Comparison of ENCODE assay signal across 9 cellular contexts in genomic region chr11:10322401-10322800, GRCh38. TPM values are rescaled to one million over a fixed set of nuclear protein-coding genes. Genes with fewer than 3 reads are reported as not detected.
DNase-seq lines count a peak whose midpoint lies in the region; ATAC-seq and TF ChIP-seq lines count a peak whose summit lies in the region.
"Had no signal": no experiment of that assay in that cellular context is flagged by ENCODE, and none has a peak within 500 bp of the region (broad histone marks: within the 10 kb centered on the region; RNA-seq: fewer than 3 reads in every experiment).

No MANE protein-coding gene starts in this region.

- peak overlapping the region; percentile 62 for H2BK5ac ChIP-seq in IMR-90 (ENCODE audit: low read depth, low read length, poor library complexity, severe bottlenecking)

- H2AK9ac ChIP-seq in IMR-90 (replicated peaks; ENCODE audit: low read depth, low read length, poor library complexity), result no peak overlapping the region

- peak overlapping the region; percentile 77; the same call in 1 of the 2 replicates for H3K14ac ChIP-seq in IMR-90 (replicated peaks; ENCODE audit: low read depth, low read length)

- H3K27me3 Mint-ChIP-seq in WTC11 (ENCODE audit: low read depth) (no peaks in the 10 kb centered on the region; the same call in 1 of the 2 replicates), glutamatergic neuron (ENCODE audit: unreplicated experiment) (no peaks in the 10 kb centered on the region)

- intact Hi-C loops in IMR-90 (cut with micrococcal nuclease), result loop anchor here (2.0 to 10.0 kb wide), 3 partner anchors 202 to 708 kb away; no protein-coding TSS in a partner anchor

- CTCF ChIA-PET in IMR-90 (lab: Yijun Ruan, JAX), result no interaction called here
- CTCF ChIA-PET in WTC11 (lab: Charles Lee), result interaction anchor here (1.3 to 2.1 kb wide), 3 partner anchors 14 to 29 kb away, joined by 3 to 5 read pairs (median 5); no protein-coding TSS in a partner anchor

- TF ChIP-seq CTCF in IMR-90 (conservative IDR thresholded peaks at IDR 0.05; ENCODE audit: low read depth, low read length), result no peak
- no peak for TF ChIP-seq CTCF in WTC11 (IDR thresholded peaks at IDR 0.05)
- no peak for TF ChIP-seq CTCF in fibroblast of pulmonary artery (IDR thresholded peaks at IDR 0.05; ENCODE audit: low read length, missing control alignments)
- TF ChIP-seq CTCF in glutamatergic neuron (IDR thresholded peaks at IDR 0.05; ENCODE audit: partially characterized antibody, unreplicated experiment), result no peak

- H3K36me3 ChIP-seq in IMR-90 (ENCODE audit: control insufficient read depth, insufficient read depth, low read length), result no peaks in the 10 kb centered on the region
- H3K36me3 ChIP-seq in skeletal muscle tissue (ENCODE audit: control insufficient read depth in 3 of 3, insufficient read depth in 3 of 3, low read length in 3 of 3), result no peaks in the 10 kb centered on the region

- no peak overlapping the region for H3K4me3 Mint-ChIP-seq in WTC11
- no peak overlapping the region for H3K4me3 Mint-ChIP-seq in glutamatergic neuron (ENCODE audit: unreplicated experiment)

- H4K20me1 ChIP-seq in IMR-90 (ENCODE audit: insufficient read depth, low read length), result no peaks in the 10 kb centered on the region

- H2BK15ac ChIP-seq in IMR-90 (ENCODE audit: low read depth, low read length), result peak overlapping the region; percentile 69; the same call in 1 of the 3 replicates

- peak overlapping the region; percentile 64 to 85 for H4K8ac ChIP-seq in IMR-90 (ENCODE audit: low read depth in 2 of 2, low read length in 2 of 2)

- dilution Hi-C loops in IMR-90 (cut with HindIII; ENCODE audit: low sequenced_read_pairs, unreplicated experiment), result no loop called here

- H3K27ac Mint-ChIP-seq in WTC11, result peak overlapping the region; percentile 47; the same call in 1 of the 2 replicates
- H3K27ac Mint-ChIP-seq in glutamatergic neuron (ENCODE audit: unreplicated experiment), result no peak overlapping the region

- H3K4me1 ChIP-seq in IMR-90 (ENCODE audit: control insufficient read depth, insufficient read depth, low read length) (peaks cover 40% of the 10 kb centered on the region), skeletal muscle tissue (ENCODE audit: control insufficient read depth in 3 of 3, insufficient read depth in 3 of 3, low read length in 3 of 3) (peaks cover 5 to 27% (median 24%) of the 10 kb centered on the region in 3 donors)

- no peak for TF ChIP-seq RAD21 in IMR-90 (IDR thresholded peaks at IDR 0.05; ENCODE audit: low read length)

- DNase-seq in IMR-90, result no peak
- DNase-seq in WTC11 (ENCODE audit: low spot score), result no peak
- peak; percentile 14 for DNase-seq in fibroblast of pulmonary artery (ENCODE audit: low read depth)
- no peak for DNase-seq in glutamatergic neuron
- DNase-seq in stimulated activated CD4-positive, alpha-beta T cell treated with anti-CD3 and anti-CD28 coated beads, Interleukin-4, amount 100 ng/mL, for 4 hours, result no peak
- DNase-seq: activated CD4-positive, alpha-beta T cell treated with anti-CD3 and anti-CD28 coated beads, Interleukin-2, amount 50 U/mL, for 1 hour; NCI-H187 treated with DMSO at 0.1 percent for 48 hours had no signal

- H3K9me1 ChIP-seq in IMR-90 (ENCODE audit: insufficient read depth, low read length), result peaks cover 24% of the 10 kb centered on the region

- peak overlapping the region; percentile 41 for H3K9ac ChIP-seq in IMR-90 (ENCODE audit: low read depth, low read length)
- H3K9ac ChIP-seq in skeletal muscle tissue (ENCODE audit: low read depth in 1 of 3, low read length in 3 of 3), result no peak overlapping the region

- peak overlapping the region; percentile 91 for H2BK120ac ChIP-seq in IMR-90 (ENCODE audit: low read depth, low read length)

- TF ChIP-seq POLR2A in IMR-90 (IDR thresholded peaks at IDR 0.05; ENCODE audit: low read depth, low read length), result no peak

- no peaks in the 10 kb centered on the region; the same call in 1 of the 2 replicates for H3K36me3 Mint-ChIP-seq in WTC11
- H3K36me3 Mint-ChIP-seq in glutamatergic neuron (ENCODE audit: unreplicated experiment), result no peaks in the 10 kb centered on the region

- peak overlapping the region; percentile 42; the same call in 1 of the 2 replicates for H3K56ac ChIP-seq in IMR-90 (ENCODE audit: extremely low read depth, insufficient read depth, low read length)

- peaks cover 0 to 14% of the 10 kb centered on the region in 2 experiments; a peak in 2 of 4 replicates for H3K79me1 ChIP-seq in IMR-90 (ENCODE audit: low read depth in 1 of 2, low read length in 2 of 2)

- no peaks in the 10 kb centered on the region for H3K9me3 ChIP-seq in IMR-90 (ENCODE audit: control insufficient read depth, insufficient read depth, low read length)
- no peaks in the 10 kb centered on the region for H3K9me3 ChIP-seq in skeletal muscle tissue (ENCODE audit: control insufficient read depth in 3 of 3, low read length in 3 of 3)

- H3K4me1 Mint-ChIP-seq in WTC11 (peaks cover 66% of the 10 kb centered on the region), glutamatergic neuron (ENCODE audit: low read depth, unreplicated experiment) (peaks cover 2% of the 10 kb centered on the region)

- H3K27me3 ChIP-seq in IMR-90 (ENCODE audit: control insufficient read depth, insufficient read depth, low read length), result no peaks in the 10 kb centered on the region
- no peaks in the 10 kb centered on the region for H3K27me3 ChIP-seq in skeletal muscle tissue (ENCODE audit: control insufficient read depth in 3 of 3, insufficient read depth in 3 of 3, low read length in 3 of 3)

- H3K4me2 ChIP-seq in IMR-90 (ENCODE audit: low read depth, low read length), result no peak overlapping the region

- H3K18ac ChIP-seq in IMR-90 (ENCODE audit: low read depth, low read length), result peak overlapping the region; percentile 89

- H3K27ac ChIP-seq in IMR-90 (ENCODE audit: insufficient read depth, low read length), result peak overlapping the region; percentile 68
- H3K27ac ChIP-seq in skeletal muscle tissue (ENCODE audit: low read depth, low read length), result peak overlapping the region; percentile 3

- H4K5ac ChIP-seq in IMR-90 (ENCODE audit: low read depth, low read length), result peak overlapping the region; percentile 82

- H3K4ac ChIP-seq in IMR-90 (ENCODE audit: low read depth, low read length), result peak overlapping the region; percentile 91

- WGBS in IMR-90 (ENCODE audit: extremely low coverage in 2 of 2, insufficient read length in 1 of 2), 2 experiments, result 69% methylated on average over 2 of the region's 2 CpGs; no CpG with 5 or more reads in 1 of the 2 experiments

- peaks cover 7% of the 10 kb centered on the region for H3K9me3 Mint-ChIP-seq in WTC11
- H3K9me3 Mint-ChIP-seq in glutamatergic neuron (ENCODE audit: unreplicated experiment), result no peaks in the 10 kb centered on the region

- peak overlapping the region; percentile 4 for H2AFZ ChIP-seq in IMR-90 (replicated peaks; ENCODE audit: low read length, poor library complexity)

- peak overlapping the region; percentile 90 for H3K23ac ChIP-seq in IMR-90 (ENCODE audit: low read depth, low read length)

- H2BK20ac ChIP-seq in IMR-90 (ENCODE audit: low read depth, low read length), result peak overlapping the region; percentile 89

- POLR2A ChIA-PET in IMR-90 (lab: Charles Lee; ENCODE audit: unreplicated experiment) (no interaction called here), WTC11 (lab: Charles Lee) (interaction anchor here (0.7 kb wide), 1 partner anchor 16 kb away, joined by 4 read pairs; no protein-coding TSS in a partner anchor)

- H4K91ac ChIP-seq in IMR-90 (ENCODE audit: insufficient read depth, low read depth, low read length), result peak overlapping the region; percentile 72

- H2AK5ac ChIP-seq in IMR-90 (ENCODE audit: low read depth, low read length), result peak overlapping the region; percentile 96

- H3K4me3 ChIP-seq in IMR-90 (ENCODE audit: insufficient read depth, low read depth, low read length), result no peak overlapping the region
- no peak overlapping the region for H3K4me3 ChIP-seq in fibroblast of pulmonary artery (replicated peaks; ENCODE audit: low read depth, low read length)
- H3K4me3 ChIP-seq in skeletal muscle tissue (ENCODE audit: low read length in 3 of 3), result no peak overlapping the region

- in situ Hi-C loops in IMR-90 (cut with MboI; ENCODE audit: low sequenced_read_pairs), result loop anchor here (5.0 to 25.0 kb wide), 2 partner anchors 560 to 710 kb away; no protein-coding TSS in a partner anchor

- ATAC-seq in IMR-90 (ENCODE audit: low read depth) (no peak), WTC11 (no peak), HG02981 (IDR thresholded peaks at IDR 0.05; ENCODE audit: unreplicated experiment) (no peak)

- no TSS peak for BruUV-seq in IMR-90 (replicated peaks; lab: Mats Ljungman, UMichigan)

TF ChIP-seq in IMR-90, 13 proteins besides CTCF, POLR2A, EP300 and RAD21 (continues in another document):
- TF ChIP-seq RFX5 (IDR thresholded peaks at IDR 0.05; ENCODE audit: low read depth, low read length) (no peak), RCOR1 (IDR thresholded peaks at IDR 0.05; ENCODE audit: insufficient replicate concordance, low read length) (no peak)

TF ChIP-seq in WTC11, 78 proteins besides CTCF, POLR2A, EP300 and RAD21 (continues in another document):
- no peak for TF ChIP-seq PREB (CRISPR knock-in tag; IDR thresholded peaks at IDR 0.05; ENCODE audit: borderline replicate concordance)

RNA-seq across cellular contexts. Expression of gene ADM, which starts 17.5 kb away (rescaled TPM):
- total RNA-seq in IMR-90 (2012; rRNA removed) (328 and 559 TPM in 2 replicates), WTC11 (2021) (18.7 to 40.8 TPM (median 40.1 TPM) in 3 replicates), skeletal muscle tissue (28.2 TPM), glutamatergic neuron (ENCODE audit: unreplicated experiment) (0.22 TPM)
- 268 and 357 TPM in 2 replicates for polyA plus RNA-seq in IMR-90 (2012; rRNA removed)
- 627 and 1,317 TPM in 2 replicates for polyA plus RNA-seq in IMR-90 (2012; cell fraction: cytosol; rRNA removed)
- 480 and 671 TPM in 2 replicates for polyA plus RNA-seq in IMR-90 (2012; cell fraction: nucleus; rRNA removed; ENCODE audit: low replicate concordance)

RNA-seq across cellular contexts. Expression of gene SBF2, which starts 28.4 kb away (rescaled TPM):
- 45.8 and 51.8 TPM in 2 replicates for total RNA-seq in IMR-90 (2012; rRNA removed)
- polyA plus RNA-seq in IMR-90 (2012; rRNA removed), result 21.7 and 23.8 TPM in 2 replicates
- polyA plus RNA-seq in IMR-90 (2012; cell fraction: cytosol; rRNA removed), result 7.6 and 9.9 TPM in 2 replicates
- 13.3 and 78.3 TPM in 2 replicates for polyA plus RNA-seq in IMR-90 (2012; cell fraction: nucleus; rRNA removed; ENCODE audit: low replicate concordance)
- total RNA-seq in WTC11 (2021), result 46.2 to 53.6 TPM (median 47.6 TPM) in 3 replicates
- total RNA-seq in skeletal muscle tissue, result 34.4 TPM
- total RNA-seq in glutamatergic neuron (ENCODE audit: unreplicated experiment), result 30.7 TPM
